In genomic region chr9:21331676-21332402, GRCh38 we compare ENCODE assay signal across 12 cellular contexts. TPM values are rescaled to one million over a fixed set of nuclear protein-coding genes. Genes with fewer than 3 reads are reported as not detected.
A peak's percentile ranks its signal among the peaks of the same experiment; 100 is the strongest.
DNase-seq lines count a peak whose midpoint lies in the region; ATAC-seq lines count a peak whose summit lies in the region.
"Had no signal": no experiment of that assay in that cellular context is flagged by ENCODE, and none has a peak within 500 bp of the region (broad histone marks: within the 10 kb centered on the region; RNA-seq: fewer than 3 reads in every experiment).

No MANE protein-coding gene starts in this region.

- no peak overlapping the region for H3K56ac ChIP-seq in mesendoderm (ENCODE audit: low read length)

- no peak overlapping the region for H2BK120ac ChIP-seq in mesendoderm (ENCODE audit: low read depth, low read length)

- H3K9me3 ChIP-seq in BLaER1 = no peaks in the 10 kb centered on the region
- H3K9me3 ChIP-seq in GM23248 (ENCODE audit: low read depth) = no peaks in the 10 kb centered on the region
- H3K9me3 ChIP-seq: tibial artery had no signal

- in situ Hi-C loops in GM23248 (cut with MboI) = no loop called here

- H4K5ac ChIP-seq in mesendoderm (ENCODE audit: low read length) = no peak overlapping the region

- H2AFZ ChIP-seq in GM23248 = no peak overlapping the region

- no peaks in the 10 kb centered on the region for H3K27me3 Mint-ChIP-seq in activated T-helper 17 cell treated with anti-CD3 and anti-CD28 coated beads, Interleukin-2, amount 50 U/mL, for 72 hours

- no peak overlapping the region for H2BK5ac ChIP-seq in mesendoderm (ENCODE audit: low read length)

- H3K27ac ChIP-seq in BLaER1 = no peak overlapping the region
- no peak overlapping the region for H3K27ac ChIP-seq in GM23248
- H3K27ac ChIP-seq in mesendoderm (ENCODE audit: low read depth, low read length) = no peak overlapping the region

- H3K4me2 ChIP-seq in BLaER1 = peak overlapping the region; percentile 76
- H3K4me2 ChIP-seq in GM23248 (ENCODE audit: unreplicated experiment) = peak overlapping the region; percentile 69
- H3K4me2 ChIP-seq in mesendoderm (ENCODE audit: low read length) = peak overlapping the region; percentile 23

- 26 to 27% methylated on average over 5 of the region's 5 CpGs for WGBS in GM23248 (ENCODE audit: low coverage in 1 of 2, low lambda C conversion rate in 2 of 2, missing lambda C conversion rate in 2 of 2), 2 experiments
- no CpG with 5 or more reads among the region's 5 CpGs for WGBS in mesendoderm (ENCODE audit: extremely low coverage, insufficient coverage, low lambda C conversion rate)

- DNase-seq in GM23248 (peak; percentile 40), mesendoderm (no peak), NCI-H2107 treated with DMSO at 0.1 percent for 48 hours (lab: John Stamatoyannopoulos, UW; ENCODE audit: unreplicated experiment) (no peak), glomerular visceral epithelial cell (ENCODE audit: extremely low spot score) (no peak), OCI-M2 (lab: John Stamatoyannopoulos, UW; ENCODE audit: unreplicated experiment) (no peak)
- DNase-seq: cortex of kidney; NCI-H510A treated with DMSO at 0.1 percent for 48 hours; stimulated activated CD4-positive, alpha-beta T cell treated with anti-CD3 and anti-CD28 coated beads, Interleukin-2, amount 100 ng/mL, for 24 hours; tibial artery had no signal

- H3K79me2 ChIP-seq in GM23248 (ENCODE audit: insufficient read depth) (peaks cover 89% of the 10 kb centered on the region), mesendoderm (ENCODE audit: control insufficient read depth, insufficient read depth, low read length) (peaks cover 36% of the 10 kb centered on the region)

- H3K4me1 Mint-ChIP-seq in activated T-helper 17 cell treated with anti-CD3 and anti-CD28 coated beads, Interleukin-2, amount 50 U/mL, for 72 hours = peaks cover 40% of the 10 kb centered on the region

- 0 out of 2 replicates have a peak overlapping the region, but pooled peaks have one; percentile 36 for H3K9ac ChIP-seq in BLaER1
- H3K9ac ChIP-seq in GM23248 = peak overlapping the region; percentile 18; the same call in 1 of the 2 replicates
- no peak overlapping the region for H3K9ac ChIP-seq in mesendoderm (ENCODE audit: low read length)

- H4K20me1 ChIP-seq in BLaER1 = peaks cover 73% of the 10 kb centered on the region
- peaks cover 14% of the 10 kb centered on the region; the same call in 1 of the 2 replicates for H4K20me1 ChIP-seq in GM23248 (ENCODE audit: insufficient read depth)

- H3K79me1 ChIP-seq in mesendoderm (ENCODE audit: low read length) = peaks cover 16% of the 10 kb centered on the region

- ATAC-seq in activated T-helper 17 cell treated with anti-CD3 and anti-CD28 coated beads, Interleukin-2, amount 50 U/mL, for 72 hours (replicated peaks) = no peak
- no peak for ATAC-seq in HG02981 (IDR thresholded peaks at IDR 0.05; ENCODE audit: unreplicated experiment)

- H3K9me2 ChIP-seq in GM23248 (ENCODE audit: insufficient read depth) = no peaks in the 10 kb centered on the region; the same call in 1 of the 2 replicates

- H3K4me3 ChIP-seq in BLaER1 (peak overlapping the region; percentile 19; the same call in 1 of the 2 replicates), GM23248 (peak overlapping the region; percentile 100), mesendoderm (ENCODE audit: low read length) (no peak overlapping the region)
- H3K4me3 ChIP-seq: tibial artery had no signal

- no peak overlapping the region for H3K23ac ChIP-seq in mesendoderm (ENCODE audit: low read length)

- H3F3A ChIP-seq in GM23248 (ENCODE audit: insufficient read depth) = peaks cover 19% of the 10 kb centered on the region

- no peaks in the 10 kb centered on the region for H3K27me3 ChIP-seq in BLaER1
- H3K27me3 ChIP-seq in GM23248 (replicated peaks; ENCODE audit: insufficient read depth) = no peaks in the 10 kb centered on the region
- no peaks in the 10 kb centered on the region for H3K27me3 ChIP-seq in mesendoderm (ENCODE audit: insufficient read depth, low read length, poor library complexity)
- H3K27me3 ChIP-seq: tibial artery had no signal

- peak overlapping the region; percentile 97 for H3K4me3 Mint-ChIP-seq in activated T-helper 17 cell treated with anti-CD3 and anti-CD28 coated beads, Interleukin-2, amount 50 U/mL, for 72 hours

- H2BK15ac ChIP-seq in mesendoderm (replicated peaks; ENCODE audit: low read depth) = no peak overlapping the region

- H3K18ac ChIP-seq in mesendoderm (ENCODE audit: low read length) = no peak overlapping the region

- H4K8ac ChIP-seq in mesendoderm (ENCODE audit: low read depth, low read length) = no peak overlapping the region

- no peak overlapping the region for H3K27ac Mint-ChIP-seq in activated T-helper 17 cell treated with anti-CD3 and anti-CD28 coated beads, Interleukin-2, amount 50 U/mL, for 72 hours

- H3K4me1 ChIP-seq in BLaER1 (peaks cover 54% of the 10 kb centered on the region), GM23248 (ENCODE audit: insufficient read depth) (peaks cover 62% of the 10 kb centered on the region), mesendoderm (ENCODE audit: control insufficient read depth, low read depth, low read length) (peaks cover 6% of the 10 kb centered on the region)

- H3K4ac ChIP-seq in mesendoderm (ENCODE audit: low read depth, low read length) = no peak overlapping the region

- H3K36me3 ChIP-seq in BLaER1 (peaks cover 28% of the 10 kb centered on the region), GM23248 (ENCODE audit: low read depth) (no peaks in the 10 kb centered on the region; the same call in 1 of the 2 replicates), mesendoderm (ENCODE audit: control insufficient read depth, insufficient read depth, low read length) (no peaks in the 10 kb centered on the region)
- H3K36me3 ChIP-seq: tibial artery had no signal

- no peaks in the 10 kb centered on the region for H3K9me3 Mint-ChIP-seq in activated T-helper 17 cell treated with anti-CD3 and anti-CD28 coated beads, Interleukin-2, amount 50 U/mL, for 72 hours

- H2AK5ac ChIP-seq in mesendoderm (ENCODE audit: low read length) = no peak overlapping the region

- H3K36me3 Mint-ChIP-seq in activated T-helper 17 cell treated with anti-CD3 and anti-CD28 coated beads, Interleukin-2, amount 50 U/mL, for 72 hours (ENCODE audit: low read depth) = peaks cover 67% of the 10 kb centered on the region

RNA-seq across cellular contexts. Expression of gene KLHL9, which starts 3.4 kb away (rescaled TPM):
- 41.9 and 49.4 TPM in 2 replicates for total RNA-seq in GM23248 (2014; rRNA removed; shearing (Covaris generic))
- polyA plus RNA-seq in GM23248 (2016; fragmentation: Nextera tagmentation; extraction: Ambion mirVana) = 28.8 and 29.5 TPM in 2 replicates
- 10 to 100 TPM; 10.5 to 13.7 TPM for total RNA-seq in activated T-helper 17 cell treated with anti-CD3 and anti-CD28 coated beads, Interleukin-2, amount 50 U/mL, for 72 hours
- polyA plus RNA-seq in mesendoderm (2013, experiment 1 of 2) = 9.2 TPM
- 9.1 TPM for polyA plus RNA-seq in mesendoderm (2013, experiment 2 of 2)

RNA-seq across cellular contexts. Expression of gene IFNA6, which starts 18.8 kb away (rescaled TPM):
- not detected in 2 replicates for total RNA-seq in GM23248 (2014; rRNA removed; shearing (Covaris generic))
- polyA plus RNA-seq in GM23248 (2016; fragmentation: Nextera tagmentation; extraction: Ambion mirVana) = not detected in 2 replicates
- not detected for total RNA-seq in activated T-helper 17 cell treated with anti-CD3 and anti-CD28 coated beads, Interleukin-2, amount 50 U/mL, for 72 hours
- not detected for polyA plus RNA-seq in mesendoderm (2013, experiment 1 of 2)
- not detected for polyA plus RNA-seq in mesendoderm (2013, experiment 2 of 2)

RNA-seq across cellular contexts. Expression of gene IFNA5, which starts 26.7 kb away (rescaled TPM):
- total RNA-seq in GM23248 (2014; rRNA removed; shearing (Covaris generic)) = not detected in 2 replicates
- polyA plus RNA-seq in GM23248 (2016; fragmentation: Nextera tagmentation; extraction: Ambion mirVana) = not detected in 2 replicates
- not detected for total RNA-seq in activated T-helper 17 cell treated with anti-CD3 and anti-CD28 coated beads, Interleukin-2, amount 50 U/mL, for 72 hours
- polyA plus RNA-seq in mesendoderm (2013, experiment 1 of 2) = not detected
- not detected for polyA plus RNA-seq in mesendoderm (2013, experiment 2 of 2)

RNA-seq across cellular contexts. Expression of gene IFNA13, which starts 36.0 kb away (rescaled TPM):
- not detected in 2 replicates for total RNA-seq in GM23248 (2014; rRNA removed; shearing (Covaris generic))
- polyA plus RNA-seq in GM23248 (2016; fragmentation: Nextera tagmentation; extraction: Ambion mirVana) = not detected in 2 replicates
- total RNA-seq in activated T-helper 17 cell treated with anti-CD3 and anti-CD28 coated beads, Interleukin-2, amount 50 U/mL, for 72 hours = not detected
- polyA plus RNA-seq in mesendoderm (2013, experiment 1 of 2) = not detected
- polyA plus RNA-seq in mesendoderm (2013, experiment 2 of 2) = not detected

RNA-seq across cellular contexts. Expression of gene IFNA2, which starts 53.4 kb away (rescaled TPM):
- total RNA-seq in GM23248 (2014; rRNA removed; shearing (Covaris generic)) = not detected in 2 replicates
- polyA plus RNA-seq in GM23248 (2016; fragmentation: Nextera tagmentation; extraction: Ambion mirVana) = not detected in 2 replicates
- total RNA-seq in activated T-helper 17 cell treated with anti-CD3 and anti-CD28 coated beads, Interleukin-2, amount 50 U/mL, for 72 hours = not detected
- polyA plus RNA-seq in mesendoderm (2013, experiment 1 of 2) = not detected
- polyA plus RNA-seq in mesendoderm (2013, experiment 2 of 2) = not detected

Comparison
In these comparisons a context has a peak if more than half of its experiments do, and no peak if none do; other contexts are left out.
1. H3K4me2 ChIP-seq: peak in every context shown above with its lines; median percentile 76 in BLaER1; 69 in GM23248; 23 in mesendoderm.